1 cellular context compared by ENCODE assay signal in genomic region chr15:63869371-63870042, GRCh38.
A peak's percentile ranks its signal among the peaks of the same experiment; 100 is the strongest.
TF ChIP-seq lines count a peak whose summit lies in the region.

No MANE protein-coding gene starts in this region.

TF ChIP-seq in GM12878, 131 proteins besides CTCF, POLR2A, EP300 and RAD21:
- TF ChIP-seq PRDM15 (CRISPR knock-in tag; IDR thresholded peaks at IDR 0.05) = no peak
- TF ChIP-seq ZNF217 (IDR thresholded peaks at IDR 0.05) = 0 out of 2 replicates have a peak, but pooled peaks have one; percentile 64
- TF ChIP-seq SMARCA5 (IDR thresholded peaks at IDR 0.05) = peak; percentile 87
